In genomic region chr5:72818866-72819534, GRCh38 we compare ENCODE assay signal across 8 cellular contexts. TPM values are rescaled to one million over a fixed set of nuclear protein-coding genes. Genes with fewer than 3 reads are reported as not detected.
A peak's percentile ranks its signal among the peaks of the same experiment; 100 is the strongest.
DNase-seq lines count a peak whose midpoint lies in the region; ATAC-seq and TF ChIP-seq lines count a peak whose summit lies in the region.

No MANE protein-coding gene starts in this region.

- H3K36me3 Mint-ChIP-seq in IgD-negative memory B cell, result peaks cover under 1% of the 10 kb centered on the region

- H3K4me1 Mint-ChIP-seq in IgD-negative memory B cell, result peaks cover 13 to 23% (median 23%) of the 10 kb centered on the region in 3 donors

- no peaks in the 10 kb centered on the region for H3K9me3 ChIP-seq in Peyer's patch
- H3K9me3 ChIP-seq in parathyroid adenoma (ENCODE audit: control insufficient read depth, low read length), result no peaks in the 10 kb centered on the region
- H3K9me3 ChIP-seq in uterus, result no peaks in the 10 kb centered on the region

- H3K27ac Mint-ChIP-seq in IgD-negative memory B cell, result peak overlapping the region in 2 of 3 donors; percentile 24 to 55

- peak overlapping the region; percentile 1 to 60 (median 37) for H3K4me3 Mint-ChIP-seq in IgD-negative memory B cell

- H3K79me2 ChIP-seq in parathyroid adenoma, result peaks cover 50% of the 10 kb centered on the region

- H3K27me3 ChIP-seq in Peyer's patch (no peaks in the 10 kb centered on the region), parathyroid adenoma (ENCODE audit: control insufficient read depth, insufficient read depth, low read length) (no peaks in the 10 kb centered on the region), uterus (no peaks in the 10 kb centered on the region)

- intact Hi-C loops in Right ventricle myocardium inferior (cut with DNase I) (loop anchor here (5.0 kb wide), 1 partner anchor 207 kb away; no protein-coding TSS in a partner anchor), uterus (cut with DNase I; ENCODE audit: low total_unique reads) (loop anchor here (10.0 kb wide), 1 partner anchor 204 kb away; no protein-coding TSS in a partner anchor)

- no peak overlapping the region for H3K27ac ChIP-seq in Peyer's patch
- H3K27ac ChIP-seq in parathyroid adenoma, result no peak overlapping the region
- peak overlapping the region in 1 of 2 donors; percentile 93 for H3K27ac ChIP-seq in uterus

- H2AFZ ChIP-seq in parathyroid adenoma, result no peak overlapping the region

- DNase-seq in GM12865 (ENCODE audit: low read depth), result peak; percentile 82
- DNase-seq in Peyer's patch, result peak; percentile 71 to 88 (median 78)
- peak; percentile 49 for DNase-seq in activated naive CD4-positive, alpha-beta T cell treated with Interleukin-2 at 50 U/mL for 16 hours
- peak; percentile 88 for DNase-seq in Right ventricle myocardium inferior (ENCODE audit: missing footprints)
- DNase-seq in uterus, result peak; percentile 34 to 53

- H3K4me3 ChIP-seq in GM12865 (ENCODE audit: low read depth, low read length) (no peak overlapping the region), Peyer's patch (peak overlapping the region in 1 of 4 donors; percentile 88), parathyroid adenoma (ENCODE audit: low read depth, low read length) (no peak overlapping the region), uterus (no peak overlapping the region)

- no peaks in the 10 kb centered on the region for H3K27me3 Mint-ChIP-seq in IgD-negative memory B cell

- no peaks in the 10 kb centered on the region for H3K9me3 Mint-ChIP-seq in IgD-negative memory B cell

- TF ChIP-seq CTCF in GM12865 (IDR thresholded peaks at IDR 0.05; ENCODE audit: insufficient read depth, low read depth, low read length, missing control alignments), result peak; percentile 84
- TF ChIP-seq CTCF in Peyer's patch (IDR thresholded peaks at IDR 0.05), result peak; percentile 18 to 79 (median 66)
- TF ChIP-seq CTCF in parathyroid adenoma (IDR thresholded peaks at IDR 0.05), result peak; percentile 60
- TF ChIP-seq CTCF in uterus (IDR thresholded peaks at IDR 0.05), result peak; percentile 36 to 54 (median 46)

- H3K36me3 ChIP-seq in Peyer's patch (no peaks in the 10 kb centered on the region), parathyroid adenoma (ENCODE audit: control insufficient read depth, insufficient read depth, low read length) (no peaks in the 10 kb centered on the region), uterus (no peaks in the 10 kb centered on the region)

- no peak for TF ChIP-seq POLR2A in Peyer's patch (IDR thresholded peaks at IDR 0.05)
- no peak for TF ChIP-seq POLR2A in uterus (IDR thresholded peaks at IDR 0.05)
- no peak for TF ChIP-seq POLR2A in GM18505 (IDR thresholded peaks at IDR 0.05; ENCODE audit: borderline replicate concordance, extremely low read depth, insufficient read depth, insufficient read length)

- no peak overlapping the region for H3K4me2 ChIP-seq in parathyroid adenoma (ENCODE audit: low read length)

- ATAC-seq in Right ventricle myocardium inferior (no peak), GM18505 (IDR thresholded peaks at IDR 0.05; ENCODE audit: unreplicated experiment) (no peak)

- H3K4me1 ChIP-seq in Peyer's patch (peaks cover 0 to 12% (median 0%) of the 10 kb centered on the region in 4 donors), parathyroid adenoma (peaks cover 20% of the 10 kb centered on the region), uterus (no peaks in the 10 kb centered on the region)

- no peak overlapping the region for H3K9ac ChIP-seq in parathyroid adenoma

RNA-seq across cellular contexts. Expression of gene TNPO1, which starts 2.5 kb away (rescaled TPM):
- 40.9 TPM for polyA plus RNA-seq in IgD-negative memory B cell
- total RNA-seq in Peyer's patch, result 100 to 1,000 TPM in 1 of 4 donors, 10 to 100 TPM in 3; 73.1 to 241 (median 76.8) TPM
- total RNA-seq in Right ventricle myocardium inferior, result 66.8 TPM
- 100 to 1,000 TPM in 3 of 4 donors, 10 to 100 TPM in 1; 78.2 to 209 (median 125) TPM for total RNA-seq in uterus
